8 cellular contexts compared by ENCODE assay signal in the genomic region with DNA sequence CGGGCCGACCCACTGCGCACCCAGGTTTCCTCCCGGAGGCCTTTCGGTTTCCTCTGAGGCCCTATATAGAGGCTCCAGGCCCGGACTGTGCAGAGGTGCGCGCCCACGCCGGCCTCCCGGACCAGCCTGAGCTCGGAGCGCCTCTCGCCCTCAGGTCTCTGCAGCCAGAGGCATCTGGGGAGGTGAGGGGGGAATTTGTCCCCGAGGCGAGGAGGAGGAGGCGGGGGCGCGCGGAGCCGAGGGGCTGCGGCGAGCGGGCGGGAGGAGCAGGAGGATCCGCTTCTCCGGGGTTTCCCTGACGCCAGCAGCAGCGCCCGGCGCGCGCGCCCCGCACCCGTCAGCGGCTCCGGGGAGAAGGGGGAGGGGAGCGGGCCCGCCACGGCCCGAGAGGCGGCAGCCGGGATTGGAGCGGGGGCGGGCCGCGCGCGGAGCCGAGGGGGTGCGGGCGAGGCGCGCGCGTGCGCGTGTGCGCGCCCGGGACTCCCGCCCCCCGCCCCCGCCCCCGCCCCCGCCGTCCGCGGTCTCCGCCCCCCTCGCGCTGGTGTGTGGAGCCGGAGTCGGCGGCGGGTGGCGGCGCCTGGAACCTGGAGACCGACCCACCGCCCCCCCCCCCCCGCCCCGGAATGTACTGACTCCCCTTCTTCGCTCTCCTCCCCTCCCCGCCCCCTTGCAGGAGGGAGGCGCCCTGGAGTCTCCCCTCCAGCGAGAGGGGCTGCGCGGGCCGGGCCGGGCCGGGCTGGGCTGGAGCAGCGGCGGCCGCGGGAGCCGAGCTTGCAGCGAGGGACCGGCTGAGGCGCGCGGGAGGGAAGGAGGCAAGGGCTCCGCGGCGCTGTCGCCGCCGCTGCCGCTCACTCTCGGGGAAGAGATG. TPM values are rescaled to one million over a fixed set of nuclear protein-coding genes. Genes with fewer than 3 reads are reported as not detected.
DNase-seq lines count a peak whose midpoint lies in the region; ATAC-seq and TF ChIP-seq lines count a peak whose summit lies in the region.

A gene with protein sequence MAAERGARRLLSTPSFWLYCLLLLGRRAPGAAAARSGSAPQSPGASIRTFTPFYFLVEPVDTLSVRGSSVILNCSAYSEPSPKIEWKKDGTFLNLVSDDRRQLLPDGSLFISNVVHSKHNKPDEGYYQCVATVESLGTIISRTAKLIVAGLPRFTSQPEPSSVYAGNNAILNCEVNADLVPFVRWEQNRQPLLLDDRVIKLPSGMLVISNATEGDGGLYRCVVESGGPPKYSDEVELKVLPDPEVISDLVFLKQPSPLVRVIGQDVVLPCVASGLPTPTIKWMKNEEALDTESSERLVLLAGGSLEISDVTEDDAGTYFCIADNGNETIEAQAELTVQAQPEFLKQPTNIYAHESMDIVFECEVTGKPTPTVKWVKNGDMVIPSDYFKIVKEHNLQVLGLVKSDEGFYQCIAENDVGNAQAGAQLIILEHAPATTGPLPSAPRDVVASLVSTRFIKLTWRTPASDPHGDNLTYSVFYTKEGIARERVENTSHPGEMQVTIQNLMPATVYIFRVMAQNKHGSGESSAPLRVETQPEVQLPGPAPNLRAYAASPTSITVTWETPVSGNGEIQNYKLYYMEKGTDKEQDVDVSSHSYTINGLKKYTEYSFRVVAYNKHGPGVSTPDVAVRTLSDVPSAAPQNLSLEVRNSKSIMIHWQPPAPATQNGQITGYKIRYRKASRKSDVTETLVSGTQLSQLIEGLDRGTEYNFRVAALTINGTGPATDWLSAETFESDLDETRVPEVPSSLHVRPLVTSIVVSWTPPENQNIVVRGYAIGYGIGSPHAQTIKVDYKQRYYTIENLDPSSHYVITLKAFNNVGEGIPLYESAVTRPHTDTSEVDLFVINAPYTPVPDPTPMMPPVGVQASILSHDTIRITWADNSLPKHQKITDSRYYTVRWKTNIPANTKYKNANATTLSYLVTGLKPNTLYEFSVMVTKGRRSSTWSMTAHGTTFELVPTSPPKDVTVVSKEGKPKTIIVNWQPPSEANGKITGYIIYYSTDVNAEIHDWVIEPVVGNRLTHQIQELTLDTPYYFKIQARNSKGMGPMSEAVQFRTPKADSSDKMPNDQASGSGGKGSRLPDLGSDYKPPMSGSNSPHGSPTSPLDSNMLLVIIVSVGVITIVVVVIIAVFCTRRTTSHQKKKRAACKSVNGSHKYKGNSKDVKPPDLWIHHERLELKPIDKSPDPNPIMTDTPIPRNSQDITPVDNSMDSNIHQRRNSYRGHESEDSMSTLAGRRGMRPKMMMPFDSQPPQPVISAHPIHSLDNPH (N-terminal part only) (plus strand): TSS at position 653 of the 868 bp plus-strand sequence. CDS start 213 bp downstream, at position 866.

- peaks cover 29% of the 10 kb centered on the region for H3K4me1 ChIP-seq in A673 (ENCODE audit: insufficient read depth, low read length, poor library complexity, severe bottlenecking)
- peaks cover 7% of the 10 kb centered on the region for H3K4me1 ChIP-seq in effector memory CD4-positive, alpha-beta T cell (ENCODE audit: control insufficient read depth, insufficient read depth, low read length, poor library complexity, severe bottlenecking)

- no peak within 1 kb of the TSS for H3K27ac Mint-ChIP-seq in activated CD8-positive, alpha-beta memory T cell treated with anti-CD3 and anti-CD28 coated beads, Interleukin-2, amount 10 ng/mL, durations not matched to agents 7 days and 5 days

- POLR2A ChIA-PET in A673 (lab: Charles Lee; ENCODE audit: low non-redundant PET): interaction anchor here (0.8 kb wide), 1 partner anchor 123 kb away, joined by 4 read pairs; no protein-coding TSS in a partner anchor

- no peaks in the 10 kb centered on the region for H3K36me3 Mint-ChIP-seq in activated CD8-positive, alpha-beta memory T cell treated with anti-CD3 and anti-CD28 coated beads, Interleukin-2, amount 10 ng/mL, durations not matched to agents 7 days and 5 days

- TF ChIP-seq CTCF in A673 (conservative IDR thresholded peaks at IDR 0.05; ENCODE audit: low read depth, low read length): no peak

- intact Hi-C loops in A673 (cut with micrococcal nuclease; ENCODE audit: unreplicated experiment): loop anchor here (10.0 kb wide), 1 partner anchor 193 kb away; no protein-coding TSS in a partner anchor

- CTCF ChIA-PET in A673 (lab: Charles Lee): no interaction called here
- CTCF ChIA-PET in activated CD8-positive, alpha-beta memory T cell treated with anti-CD3 and anti-CD28 coated beads, Interleukin-2, amount 10 ng/mL, durations not matched to agents 7 days and 5 days (lab: Charles Lee): interaction anchor here (0.6 to 2.6 kb wide), 4 partner anchors 12 to 279 kb away, joined by 3 to 10 read pairs (median 4); no protein-coding TSS in a partner anchor

- BruUV-seq in A673 (replicated peaks; lab: Mats Ljungman, UMichigan): no TSS peak

- H3K9me3 Mint-ChIP-seq in activated CD8-positive, alpha-beta memory T cell treated with anti-CD3 and anti-CD28 coated beads, Interleukin-2, amount 10 ng/mL, durations not matched to agents 7 days and 5 days (ENCODE audit: low read depth): no peaks in the 10 kb centered on the region

- peak; percentile 45 for ATAC-seq in HG03457 (IDR thresholded peaks at IDR 0.05; ENCODE audit: unreplicated experiment)
- ATAC-seq in activated CD8-positive, alpha-beta memory T cell treated with anti-CD3 and anti-CD28 coated beads, Interleukin-2, amount 10 ng/mL, durations not matched to agents 7 days and 5 days: peak; percentile 81

- H3K36me3 ChIP-seq in A673 (ENCODE audit: insufficient read depth, low read length, poor library complexity, severe bottlenecking): no peaks in the 10 kb centered on the region
- no peaks in the 10 kb centered on the region for H3K36me3 ChIP-seq in effector memory CD4-positive, alpha-beta T cell (ENCODE audit: control insufficient read depth, insufficient read depth, low read length)

- peak; percentile 33 for TF ChIP-seq POLR2A in GM19193 (IDR thresholded peaks at IDR 0.05; ENCODE audit: extremely low read depth, insufficient read depth, insufficient read length)

- H3K4me1 Mint-ChIP-seq in activated CD8-positive, alpha-beta memory T cell treated with anti-CD3 and anti-CD28 coated beads, Interleukin-2, amount 10 ng/mL, durations not matched to agents 7 days and 5 days: peaks cover 12% of the 10 kb centered on the region

- no peaks in the 10 kb centered on the region for H3K9me3 ChIP-seq in A673 (ENCODE audit: low read depth, low read length, poor library complexity, severe bottlenecking)
- no peaks in the 10 kb centered on the region for H3K9me3 ChIP-seq in effector memory CD4-positive, alpha-beta T cell (ENCODE audit: control insufficient read depth, low read length)

- H3K27me3 Mint-ChIP-seq in activated CD8-positive, alpha-beta memory T cell treated with anti-CD3 and anti-CD28 coated beads, Interleukin-2, amount 10 ng/mL, durations not matched to agents 7 days and 5 days: peaks cover 42% of the 10 kb centered on the region

- H3K4me3 ChIP-seq in A673 (ENCODE audit: low read depth, low read length, poor library complexity, severe bottlenecking): peak within 1 kb of the TSS; percentile 66
- peak within 1 kb of the TSS; percentile 93 for H3K4me3 ChIP-seq in effector memory CD4-positive, alpha-beta T cell (ENCODE audit: insufficient read depth, low read depth, low read length, poor library complexity, severe bottlenecking)

- DNase-seq in A673 (ENCODE audit: low spot score) (peak; percentile 92), NCI-H748 treated with DMSO at 0.1 percent for 48 hours (lab: John Stamatoyannopoulos, UW) (peak; percentile 49), lung microvascular endothelial cell (ENCODE audit: low read depth in 2 of 2) (peak; percentile 42 to 64)
- DNase-seq in activated CD8-positive, alpha-beta memory T cell treated with anti-CD3 and anti-CD28 coated beads, Interleukin-2, amount 10 ng/mL, durations not matched to agents 7 days and 5 days: peak; percentile 78
- DNase-seq in effector memory CD4-positive, alpha-beta T cell: peak; percentile 74 to 82 (median 82)
- DNase-seq in stimulated activated CD4-positive, alpha-beta T cell treated with anti-CD3 and anti-CD28 coated beads, TNF-alpha, amount 100 ng/mL, for 24 hours (ENCODE audit: low read depth in 3 of 3): peak; percentile 47 to 74 (median 52)

- no peaks in the 10 kb centered on the region for H3K27me3 ChIP-seq in A673 (replicated peaks; ENCODE audit: insufficient read depth, low read depth, low read length, poor library complexity)
- no peaks in the 10 kb centered on the region for H3K27me3 ChIP-seq in effector memory CD4-positive, alpha-beta T cell (replicated peaks; ENCODE audit: control insufficient read depth, insufficient read depth, low read length, poor library complexity, severe bottlenecking)

- H3K4me3 Mint-ChIP-seq in activated CD8-positive, alpha-beta memory T cell treated with anti-CD3 and anti-CD28 coated beads, Interleukin-2, amount 10 ng/mL, durations not matched to agents 7 days and 5 days: peak within 1 kb of the TSS; percentile 74

- H3K27ac ChIP-seq in A673 (ENCODE audit: low read depth, low read length, poor library complexity, severe bottlenecking): peak within 1 kb of the TSS; percentile 84
- peak within 1 kb of the TSS; percentile 71 for H3K27ac ChIP-seq in effector memory CD4-positive, alpha-beta T cell (ENCODE audit: insufficient read depth, low read length, poor library complexity, severe bottlenecking)

RNA-seq across cellular contexts. Expression of the gene that starts here (rescaled TPM):
- 63.7 and 72.6 TPM in 2 replicates for total RNA-seq in A673 (2021)
- 1 to 10 TPM; 3.4 to 5.4 TPM for total RNA-seq in activated CD8-positive, alpha-beta memory T cell treated with anti-CD3 and anti-CD28 coated beads, Interleukin-2, amount 10 ng/mL, durations not matched to agents 7 days and 5 days
- 2.2 and 44.6 TPM in 2 replicates for total RNA-seq in lung microvascular endothelial cell

Comparison
In these comparisons a context has a peak if more than half of its experiments do, and no peak if none do; other contexts are left out.
1. Peak in every context shown above with its lines: DNase-seq, ATAC-seq, H3K4me3 ChIP-seq and H3K27ac ChIP-seq.